14 cellular contexts compared by ENCODE assay signal in genomic region chr18:4125246-4125938, GRCh38.
DNase-seq lines count a peak whose midpoint lies in the region; ATAC-seq and TF ChIP-seq lines count a peak whose summit lies in the region.
"Had no signal": no experiment of that assay in that cellular context is flagged by ENCODE, and none has a peak within 500 bp of the region (broad histone marks: within the 10 kb centered on the region; RNA-seq: fewer than 3 reads in every experiment).

No MANE protein-coding gene starts in this region.

- no peaks in the 10 kb centered on the region for H3K36me3 Mint-ChIP-seq in activated CD4-positive, alpha-beta T cell treated with anti-CD3 and anti-CD28 coated beads, Interleukin-2, amount 10 ng/mL, durations not matched to agents 7 days and 5 days (ENCODE audit: low read depth)
- no peaks in the 10 kb centered on the region for H3K36me3 Mint-ChIP-seq in CD14-positive monocyte
- H3K36me3 Mint-ChIP-seq: stimulated activated naive B cell treated with anti-CD40 and anti-IgM and Interleukin-4, amounts not matched to agents 10 μg/mL and 1 μg/mL and 100 μg/mL, for 72 hours had no signal

- CTCF ChIA-PET in activated CD4-positive, alpha-beta T cell treated with anti-CD3 and anti-CD28 coated beads, Interleukin-2, amount 10 ng/mL, durations not matched to agents 7 days and 5 days (lab: Charles Lee): no interaction called here

- H3K4me3 ChIP-seq in right atrium auricular region (no peak overlapping the region), upper lobe of right lung (no peak overlapping the region)

- H3K4me3 Mint-ChIP-seq in activated CD4-positive, alpha-beta T cell treated with anti-CD3 and anti-CD28 coated beads, Interleukin-2, amount 10 ng/mL, durations not matched to agents 7 days and 5 days: no peak overlapping the region
- H3K4me3 Mint-ChIP-seq in CD14-positive monocyte: no peak overlapping the region
- H3K4me3 Mint-ChIP-seq: stimulated activated naive B cell treated with anti-CD40 and anti-IgM and Interleukin-4, amounts not matched to agents 10 μg/mL and 1 μg/mL and 100 μg/mL, for 72 hours had no signal

- H3K4me1 Mint-ChIP-seq in activated CD4-positive, alpha-beta T cell treated with anti-CD3 and anti-CD28 coated beads, Interleukin-2, amount 10 ng/mL, durations not matched to agents 7 days and 5 days: no peaks in the 10 kb centered on the region
- no peaks in the 10 kb centered on the region for H3K4me1 Mint-ChIP-seq in CD14-positive monocyte
- H3K4me1 Mint-ChIP-seq: stimulated activated naive B cell treated with anti-CD40 and anti-IgM and Interleukin-4, amounts not matched to agents 10 μg/mL and 1 μg/mL and 100 μg/mL, for 72 hours had no signal

- H3K27ac Mint-ChIP-seq in activated CD4-positive, alpha-beta T cell treated with anti-CD3 and anti-CD28 coated beads, Interleukin-2, amount 10 ng/mL, durations not matched to agents 7 days and 5 days: no peak overlapping the region
- H3K27ac Mint-ChIP-seq in CD14-positive monocyte: no peak overlapping the region
- H3K27ac Mint-ChIP-seq: stimulated activated naive B cell treated with anti-CD40 and anti-IgM and Interleukin-4, amounts not matched to agents 10 μg/mL and 1 μg/mL and 100 μg/mL, for 72 hours had no signal

- POLR2A ChIA-PET in activated CD4-positive, alpha-beta T cell treated with anti-CD3 and anti-CD28 coated beads, Interleukin-2, amount 10 ng/mL, durations not matched to agents 7 days and 5 days (lab: Charles Lee): no interaction called here

- DNase-seq in Right ventricle myocardium inferior (ENCODE audit: missing footprints) (peak; percentile 71), right atrium auricular region (ENCODE audit: low spot score) (no peak), T1000 (lab: John Stamatoyannopoulos, UW) (peak; percentile 28), left ventricle myocardium superior (peak; percentile 30), upper lobe of right lung (no peak), T-helper 9 cell (no peak), CD14-positive monocyte (ENCODE audit: low spot score) (no peak)
- no peak for DNase-seq in activated CD4-positive, alpha-beta T cell treated with anti-CD3 and anti-CD28 coated beads, Interleukin-2, amount 10 ng/mL, durations not matched to agents 7 days and 5 days
- DNase-seq: activated CD4-positive, alpha-beta T cell treated with anti-CD3 and anti-CD28 coated beads for 4 hours; activated effector memory CD4-positive, alpha-beta T cell treated with Interleukin-2 at 50 U/mL for 16 hours; H7; KBM-7; kidney glomerular epithelial cell; stimulated activated naive B cell treated with anti-CD40 and anti-IgM and Interleukin-4, amounts not matched to agents 10 μg/mL and 1 μg/mL and 100 μg/mL, for 72 hours had no signal

- no peaks in the 10 kb centered on the region for H3K27me3 Mint-ChIP-seq in activated CD4-positive, alpha-beta T cell treated with anti-CD3 and anti-CD28 coated beads, Interleukin-2, amount 10 ng/mL, durations not matched to agents 7 days and 5 days
- H3K27me3 Mint-ChIP-seq in CD14-positive monocyte (ENCODE audit: low read depth in 3 of 3): peaks cover 3 to 4% (median 4%) of the 10 kb centered on the region in 3 donors

- no peaks in the 10 kb centered on the region for H3K36me3 ChIP-seq in right atrium auricular region
- H3K36me3 ChIP-seq in upper lobe of right lung: no peaks in the 10 kb centered on the region

- intact Hi-C loops in Right ventricle myocardium inferior (cut with DNase I): no loop called here
- intact Hi-C loops in left ventricle myocardium superior (cut with micrococcal nuclease): no loop called here
- intact Hi-C loops in upper lobe of right lung (cut with DNase I): no loop called here
- intact Hi-C loops in CD14-positive monocyte (cut with micrococcal nuclease): no loop called here

- peak; percentile 90 for ATAC-seq in Right ventricle myocardium inferior
- ATAC-seq in left ventricle myocardium superior: peak; percentile 97
- ATAC-seq in upper lobe of right lung: peak; percentile 33
- ATAC-seq: stimulated activated naive B cell treated with anti-CD40 and anti-IgM and Interleukin-4, amounts not matched to agents 10 μg/mL and 1 μg/mL and 100 μg/mL, for 72 hours had no signal

- H3K9me3 ChIP-seq in right atrium auricular region (no peaks in the 10 kb centered on the region), upper lobe of right lung (no peaks in the 10 kb centered on the region)

- no peaks in the 10 kb centered on the region for H3K9me3 Mint-ChIP-seq in activated CD4-positive, alpha-beta T cell treated with anti-CD3 and anti-CD28 coated beads, Interleukin-2, amount 10 ng/mL, durations not matched to agents 7 days and 5 days
- H3K9me3 Mint-ChIP-seq in CD14-positive monocyte: peaks cover 0 to 2% (median 0%) of the 10 kb centered on the region in 7 donors
- H3K9me3 Mint-ChIP-seq: stimulated activated naive B cell treated with anti-CD40 and anti-IgM and Interleukin-4, amounts not matched to agents 10 μg/mL and 1 μg/mL and 100 μg/mL, for 72 hours had no signal

- H3K27ac ChIP-seq in right atrium auricular region (no peak overlapping the region), upper lobe of right lung (no peak overlapping the region)

- no peak for TF ChIP-seq CTCF in right atrium auricular region (IDR thresholded peaks at IDR 0.05)
- TF ChIP-seq CTCF in upper lobe of right lung (IDR thresholded peaks at IDR 0.05): no peak
- TF ChIP-seq CTCF in CD14-positive monocyte (IDR thresholded peaks at IDR 0.05): no peak

- H3K4me1 ChIP-seq in right atrium auricular region (peaks cover 0 to 17% of the 10 kb centered on the region in 2 donors), upper lobe of right lung (no peaks in the 10 kb centered on the region)

- H3K27me3 ChIP-seq in right atrium auricular region (no peaks in the 10 kb centered on the region), upper lobe of right lung (no peaks in the 10 kb centered on the region)

Comparison
In these comparisons a context has a peak if more than half of its experiments do, and no peak if none do; other contexts are left out.
1. DNase-seq: peak in Right ventricle myocardium inferior (single experiment), T1000 (single experiment) and left ventricle myocardium superior (single experiment); none in right atrium auricular region (single experiment), upper lobe of right lung (single experiment), T-helper 9 cell (single experiment), activated CD4-positive, alpha-beta T cell treated with anti-CD3 and anti-CD28 coated beads, Interleukin-2, amount 10 ng/mL, durations not matched to agents 7 days and 5 days (single experiment) and CD14-positive monocyte (single experiment).
2. ATAC-seq: peak in every context shown above with its lines; median percentile 97 in left ventricle myocardium superior; 90 in Right ventricle myocardium inferior; 33 in upper lobe of right lung.